In the genomic region with DNA sequence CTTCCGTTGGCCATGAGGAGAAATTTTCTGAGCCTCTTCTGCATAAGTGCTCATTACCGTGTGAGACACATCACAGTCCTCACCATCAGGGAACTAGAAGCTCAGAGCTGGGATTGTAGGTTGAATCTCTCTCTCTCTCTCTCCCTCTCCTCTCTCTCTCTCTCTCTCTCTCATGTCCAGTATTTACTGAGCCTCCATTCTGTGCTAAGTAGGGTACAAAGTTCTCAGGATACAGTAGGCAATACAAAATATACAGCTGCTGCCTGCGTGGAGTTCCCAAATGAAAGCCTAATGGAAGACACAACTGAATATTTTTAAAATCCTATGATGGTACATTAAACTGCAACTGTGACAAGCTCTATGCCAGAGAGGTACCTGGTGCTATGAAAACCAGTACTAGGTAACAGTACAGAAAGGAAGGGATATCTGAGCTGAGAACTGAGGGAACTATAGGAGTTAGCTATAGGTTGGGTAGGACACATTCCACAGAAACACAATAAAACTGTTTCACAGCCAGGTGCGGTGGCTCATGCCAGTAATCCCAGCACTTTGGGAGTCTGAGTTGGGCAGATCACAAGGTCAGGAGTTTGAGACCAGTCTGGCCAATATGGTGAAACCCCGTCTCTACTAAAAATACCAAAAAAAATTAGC, we compare ENCODE assay signal across 1 cellular context.
TF ChIP-seq lines count a peak whose summit lies in the region.

No MANE protein-coding gene starts in this region.

TF ChIP-seq in HepG2, 621 proteins besides CTCF, POLR2A, EP300 and RAD21 (continued from another document and continues in another):
- TF ChIP-seq, protein P1, sequence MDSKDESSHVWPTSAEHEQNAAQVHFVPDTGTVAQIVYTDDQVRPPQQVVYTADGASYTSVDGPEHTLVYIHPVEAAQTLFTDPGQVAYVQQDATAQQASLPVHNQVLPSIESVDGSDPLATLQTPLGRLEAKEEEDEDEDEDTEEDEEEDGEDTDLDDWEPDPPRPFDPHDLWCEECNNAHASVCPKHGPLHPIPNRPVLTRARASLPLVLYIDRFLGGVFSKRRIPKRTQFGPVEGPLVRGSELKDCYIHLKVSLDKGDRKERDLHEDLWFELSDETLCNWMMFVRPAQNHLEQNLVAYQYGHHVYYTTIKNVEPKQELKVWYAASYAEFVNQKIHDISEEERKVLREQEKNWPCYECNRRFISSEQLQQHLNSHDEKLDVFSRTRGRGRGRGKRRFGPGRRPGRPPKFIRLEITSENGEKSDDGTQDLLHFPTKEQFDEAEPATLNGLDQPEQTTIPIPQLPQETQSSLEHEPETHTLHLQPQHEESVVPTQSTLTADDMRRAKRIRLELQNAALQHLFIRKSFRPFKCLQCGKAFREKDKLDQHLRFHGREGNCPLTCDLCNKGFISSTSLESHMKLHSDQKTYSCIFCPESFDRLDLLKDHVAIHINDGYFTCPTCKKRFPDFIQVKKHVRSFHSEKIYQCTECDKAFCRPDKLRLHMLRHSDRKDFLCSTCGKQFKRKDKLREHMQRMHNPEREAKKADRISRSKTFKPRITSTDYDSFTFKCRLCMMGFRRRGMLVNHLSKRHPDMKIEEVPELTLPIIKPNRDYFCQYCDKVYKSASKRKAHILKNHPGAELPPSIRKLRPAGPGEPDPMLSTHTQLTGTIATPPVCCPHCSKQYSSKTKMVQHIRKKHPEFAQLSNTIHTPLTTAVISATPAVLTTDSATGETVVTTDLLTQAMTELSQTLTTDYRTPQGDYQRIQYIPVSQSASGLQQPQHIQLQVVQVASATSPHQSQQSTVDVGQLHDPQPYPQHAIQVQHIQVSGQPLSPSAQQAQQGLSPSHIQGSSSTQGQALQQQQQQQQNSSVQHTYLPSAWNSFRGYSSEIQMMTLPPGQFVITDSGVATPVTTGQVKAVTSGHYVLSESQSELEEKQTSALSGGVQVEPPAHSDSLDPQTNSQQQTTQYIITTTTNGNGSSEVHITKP (CRISPR knock-in tag; IDR thresholded peaks at IDR 0.05; ENCODE audit: low read depth): no peak
- no peak for TF ChIP-seq ZNF816 (CRISPR knock-in tag; IDR thresholded peaks at IDR 0.05; ENCODE audit: borderline replicate concordance)
- TF ChIP-seq IRF9 (CRISPR knock-in tag; IDR thresholded peaks at IDR 0.05; ENCODE audit: borderline replicate concordance): no peak
- no peak for TF ChIP-seq ZNF33A (CRISPR knock-in tag; IDR thresholded peaks at IDR 0.05; ENCODE audit: borderline replicate concordance)
- no peak for TF ChIP-seq ZNF557 (CRISPR knock-in tag; IDR thresholded peaks at IDR 0.05)
- TF ChIP-seq FOXP1 (IDR thresholded peaks at IDR 0.05): 0 out of 2 replicates have a peak, but pooled peaks have one; percentile 8
- peak; percentile 53; the same call in 1 of the 2 replicates for TF ChIP-seq FOXP1 (CRISPR knock-in tag; IDR thresholded peaks at IDR 0.05)
- no peak for TF ChIP-seq ZNF276 (CRISPR knock-in tag; IDR thresholded peaks at IDR 0.05; ENCODE audit: low read depth)
- TF ChIP-seq PBX3 (CRISPR knock-in tag; IDR thresholded peaks at IDR 0.05; ENCODE audit: borderline replicate concordance): no peak
- no peak for TF ChIP-seq ZNF883 (CRISPR knock-in tag; IDR thresholded peaks at IDR 0.05; ENCODE audit: not compliant biosample characterization)
- TF ChIP-seq ZBED4 (CRISPR knock-in tag; IDR thresholded peaks at IDR 0.05; ENCODE audit: borderline replicate concordance): no peak
- no peak for TF ChIP-seq SNAPC2 (CRISPR knock-in tag; IDR thresholded peaks at IDR 0.05)
- TF ChIP-seq SIX4 (CRISPR knock-in tag; IDR thresholded peaks at IDR 0.05): no peak
- TF ChIP-seq DMAP1 (CRISPR knock-in tag; IDR thresholded peaks at IDR 0.05): no peak
- no peak for TF ChIP-seq EEA1 (CRISPR knock-in tag; IDR thresholded peaks at IDR 0.05; ENCODE audit: borderline replicate concordance)
- no peak for TF ChIP-seq PHB2 (IDR thresholded peaks at IDR 0.05; ENCODE audit: partially characterized antibody)
- no peak for TF ChIP-seq SMARCE1 (IDR thresholded peaks at IDR 0.05; ENCODE audit: borderline replicate concordance)
- no peak for TF ChIP-seq UBTF (CRISPR knock-in tag; IDR thresholded peaks at IDR 0.05)
- peak; percentile 50 for TF ChIP-seq CEBPG (CRISPR knock-in tag; IDR thresholded peaks at IDR 0.05)
- TF ChIP-seq ZNF18 (CRISPR knock-in tag; IDR thresholded peaks at IDR 0.05; ENCODE audit: insufficient replicate concordance): no peak
- TF ChIP-seq TFDP1 (CRISPR knock-in tag; IDR thresholded peaks at IDR 0.05; ENCODE audit: borderline replicate concordance): no peak
- TF ChIP-seq ZNF512B (CRISPR knock-in tag; IDR thresholded peaks at IDR 0.05; ENCODE audit: borderline replicate concordance): no peak; the same call in 1 of the 2 replicates
- TF ChIP-seq SALL2 (CRISPR knock-in tag; IDR thresholded peaks at IDR 0.05): no peak
- no peak for TF ChIP-seq SRY (CRISPR knock-in tag; IDR thresholded peaks at IDR 0.05)
- no peak for TF ChIP-seq TGIF2 (CRISPR knock-in tag; IDR thresholded peaks at IDR 0.05)
- no peak for TF ChIP-seq ZNF878 (CRISPR knock-in tag; IDR thresholded peaks at IDR 0.05)
- TF ChIP-seq JDP2 (CRISPR knock-in tag; IDR thresholded peaks at IDR 0.05; ENCODE audit: borderline replicate concordance): no peak
- no peak for TF ChIP-seq ZBTB42 (CRISPR knock-in tag; IDR thresholded peaks at IDR 0.05)
- no peak for TF ChIP-seq RARG (CRISPR knock-in tag; IDR thresholded peaks at IDR 0.05; ENCODE audit: low read depth)
- no peak for TF ChIP-seq KLF12 (CRISPR knock-in tag; IDR thresholded peaks at IDR 0.05; ENCODE audit: borderline replicate concordance)
- no peak for TF ChIP-seq SRSF4 (IDR thresholded peaks at IDR 0.05; ENCODE audit: low read depth, low read length, poor library complexity, severe bottlenecking)
- no peak for TF ChIP-seq ZNF777 (CRISPR knock-in tag; IDR thresholded peaks at IDR 0.05)
- no peak for TF ChIP-seq SOX6 (IDR thresholded peaks at IDR 0.05)
- TF ChIP-seq SOX6 (CRISPR knock-in tag; IDR thresholded peaks at IDR 0.05): peak; percentile 73; the same call in 1 of the 2 replicates
